In genomic region chr21:44666401-44667320, GRCh38 we compare ENCODE assay signal across 23 cellular contexts. TPM values are rescaled to one million over a fixed set of nuclear protein-coding genes. Genes with fewer than 3 reads are reported as not detected.
DNase-seq lines count a peak whose midpoint lies in the region; ATAC-seq, FAIRE-seq and TF ChIP-seq lines count a peak whose summit lies in the region.
"Had no signal": no experiment of that assay in that cellular context is flagged by ENCODE, and none has a peak within 500 bp of the region (broad histone marks: within the 10 kb centered on the region; RNA-seq: fewer than 3 reads in every experiment).

Gene KRTAP12-2, minus strand, starts transcription at chr21:44666927. Its CDS starts 41 bp downstream, at chr21:44666886.

- peak within 1 kb of the TSS; percentile 19 for H3K18ac ChIP-seq in neuronal stem cell (ENCODE audit: low read length)

- TF ChIP-seq CTCF in bronchial epithelial cell (IDR thresholded peaks at IDR 0.05; ENCODE audit: insufficient read depth, low read length, severe bottlenecking) = no peak

- no peak within 1 kb of the TSS for H2BK5ac ChIP-seq in neuronal stem cell (ENCODE audit: low read length)

- DNase-seq in NCI-H748 (lab: John Stamatoyannopoulos, UW; ENCODE audit: unreplicated experiment) (peak; percentile 3), NCI-H748 treated with DMSO at 0.1 percent for 48 hours (lab: John Stamatoyannopoulos, UW) (no peak), NCI-H1105 treated with DMSO at 0.1 percent for 48 hours (lab: John Stamatoyannopoulos, UW) (peak; percentile 14), bronchial epithelial cell (ENCODE audit: low read depth) (peak; percentile 0), neuronal stem cell (ENCODE audit: low spot score) (no peak), T-helper 9 cell (no peak), NCI-H524 (lab: John Stamatoyannopoulos, UW) (no peak)
- DNase-seq: body of pancreas; cortex of kidney; DMS153; GM23248; NCI-H446; nucleus accumbens; right lobe of liver; SIG-M5; stimulated activated naive CD4-positive, alpha-beta T cell treated with Interleukin-2 at 50 U/mL for 16 hours had no signal

- peaks cover 3% of the 10 kb centered on the region for H3K79me1 ChIP-seq in neuronal stem cell (ENCODE audit: low read depth, low read length)

- WGBS in neuronal stem cell (ENCODE audit: extremely low coverage in 2 of 2, insufficient read length in 2 of 2, insufficient replicate concordance in 1 of 2), 2 donors = no CpG with 5 or more reads among the region's 19 CpGs

- peak within 1 kb of the TSS; percentile 73 for H2BK12ac ChIP-seq in neuronal stem cell (ENCODE audit: low read length)

- peak within 1 kb of the TSS; percentile 93 for H3K4ac ChIP-seq in neuronal stem cell (ENCODE audit: low read length)

- H3K9ac ChIP-seq in neuronal stem cell (ENCODE audit: low read depth, low read length, poor library complexity) = peak within 1 kb of the TSS; percentile 60
- H3K9ac ChIP-seq: BLaER1 treated with 17β-estradiol and CSF1 and Interleukin-3, amounts not matched to agents 10 nM and 100 nM; GM23248 had no signal

- no peaks in the 10 kb centered on the region for H3K27me3 ChIP-seq in bronchial epithelial cell (ENCODE audit: control insufficient read depth, insufficient read depth, low read length)
- H3K27me3 ChIP-seq in neuronal stem cell (ENCODE audit: control insufficient read depth in 3 of 3, insufficient read depth in 3 of 3, low read depth in 1 of 3, low read length in 3 of 3) = no peaks in the 10 kb centered on the region
- H3K27me3 ChIP-seq: BLaER1 treated with 17β-estradiol and CSF1 and Interleukin-3, amounts not matched to agents 10 nM and 100 nM; body of pancreas; right lobe of liver; tibial nerve had no signal

- H4K8ac ChIP-seq in neuronal stem cell (ENCODE audit: low read depth, low read length) = peak within 1 kb of the TSS; percentile 92

- no peak within 1 kb of the TSS for H3K4me2 ChIP-seq in neuronal stem cell (ENCODE audit: insufficient read depth, low read length, poor library complexity, severe bottlenecking)
- H3K4me2 ChIP-seq: A549; BLaER1 treated with 17β-estradiol and CSF1 and Interleukin-3, amounts not matched to agents 10 nM and 100 nM had no signal

- H3K4me1 ChIP-seq in neuronal stem cell (ENCODE audit: control insufficient read depth in 2 of 2, insufficient read depth in 1 of 2, low read depth in 1 of 2, low read length in 2 of 2) = no peaks in the 10 kb centered on the region
- H3K4me1 ChIP-seq: A549; BLaER1 treated with 17β-estradiol and CSF1 and Interleukin-3, amounts not matched to agents 10 nM and 100 nM; body of pancreas; right lobe of liver; tibial nerve had no signal

- H3K36me3 ChIP-seq in bronchial epithelial cell (ENCODE audit: control insufficient read depth, insufficient read depth, low read length) (no peaks in the 10 kb centered on the region), neuronal stem cell (replicated peaks in 1 of 2; ENCODE audit: control insufficient read depth in 2 of 2, insufficient read depth in 2 of 2, low read length in 2 of 2) (no peaks in the 10 kb centered on the region)
- H3K36me3 ChIP-seq: right lobe of liver, tibial nerve had no signal

- no peak within 1 kb of the TSS for H4K91ac ChIP-seq in neuronal stem cell (ENCODE audit: low read depth, low read length, poor library complexity)

- peak within 1 kb of the TSS; percentile 75 for H2AK5ac ChIP-seq in neuronal stem cell (ENCODE audit: low read depth, low read length)

- peak within 1 kb of the TSS; percentile 89 for H3K14ac ChIP-seq in neuronal stem cell (ENCODE audit: low read length)

- ATAC-seq in GM18517 (IDR thresholded peaks at IDR 0.05; ENCODE audit: unreplicated experiment) = no peak
- ATAC-seq: A549, body of pancreas had no signal

- no peak within 1 kb of the TSS for H3K27ac ChIP-seq in neuronal stem cell (replicated peaks; ENCODE audit: low read length)
- H3K27ac ChIP-seq: A549; BLaER1 treated with 17β-estradiol and CSF1 and Interleukin-3, amounts not matched to agents 10 nM and 100 nM; body of pancreas; GM23248; right lobe of liver; tibial nerve; VCaP had no signal

- H3K4me3 ChIP-seq in bronchial epithelial cell (ENCODE audit: low read depth, low read length) (no peak within 1 kb of the TSS), neuronal stem cell (ENCODE audit: low read length in 2 of 2) (peak within 1 kb of the TSS in 1 of 2 donors; percentile 63)
- H3K4me3 ChIP-seq: A549; BLaER1 treated with 17β-estradiol and CSF1 and Interleukin-3, amounts not matched to agents 10 nM and 100 nM; body of pancreas; GM23248; right lobe of liver; tibial nerve had no signal

- peaks cover 18 to 24% of the 10 kb centered on the region in 2 donors for H3K9me3 ChIP-seq in neuronal stem cell (replicated peaks in 1 of 2; ENCODE audit: control insufficient read depth in 2 of 2, insufficient read depth in 1 of 2, low read depth in 1 of 2, low read length in 2 of 2)
- H3K9me3 ChIP-seq: right lobe of liver had no signal

- no peak within 1 kb of the TSS for H3K23ac ChIP-seq in neuronal stem cell (ENCODE audit: low read depth, low read length, poor library complexity)

- H2BK120ac ChIP-seq in neuronal stem cell (ENCODE audit: low read depth, low read length) = no peak within 1 kb of the TSS

- H2BK15ac ChIP-seq in neuronal stem cell (ENCODE audit: low read length) = no peak within 1 kb of the TSS

- no peak for FAIRE-seq in bronchial epithelial cell (lab: Jason Lieb, UNC)
- FAIRE-seq: A549 had no signal

- no peak within 1 kb of the TSS for H2AFZ ChIP-seq in neuronal stem cell (ENCODE audit: low read length)
- H2AFZ ChIP-seq: GM23248 had no signal

RNA-seq across cellular contexts. Expression of gene KRTAP12-2, which starts in this region (rescaled TPM):
- total RNA-seq in bronchial epithelial cell = not detected in 2 replicates
- not detected for polyA plus RNA-seq in neuronal stem cell (2013, experiment 1 of 2)
- polyA plus RNA-seq in neuronal stem cell (2013, experiment 2 of 2) = not detected
- total RNA-seq: body of pancreas; GM23248; mucosa of gallbladder; right lobe of liver; T-helper 1 cell treated with Interleukin-12 subunit alpha and Interleukin-12 subunit beta and Interleukin-4 antibody, amounts not matched to agents 30 ng/mL and 1 ng/mL, for 36 hours; tibial nerve had no signal
- polyA plus RNA-seq: A549, GM23248 had no signal

Comparison
In these comparisons a context has a peak if more than half of its experiments do, and no peak if none do; other contexts are left out.
1. DNase-seq: peak in NCI-H748 (single experiment) and NCI-H1105 treated with DMSO at 0.1 percent for 48 hours (single experiment); none in NCI-H748 treated with DMSO at 0.1 percent for 48 hours (single experiment), neuronal stem cell (single experiment), T-helper 9 cell (single experiment) and NCI-H524 (0 of 2).
2. Peak in DNase-seq in bronchial epithelial cell; RNA of the gene not detected or under 1 TPM.